In genomic region chr2:239479471-239479870, GRCh38 we compare ENCODE assay signal across 8 cellular contexts.
"Had no signal": no experiment of that assay in that cellular context is flagged by ENCODE, and none has a peak within 500 bp of the region (broad histone marks: within the 10 kb centered on the region; RNA-seq: fewer than 3 reads in every experiment).

No MANE protein-coding gene starts in this region.

- H3K27ac ChIP-seq: GM23248 had no signal

- H3K27ac Mint-ChIP-seq: HFFc6, IgD-negative memory B cell had no signal

- ATAC-seq: HCT116 had no signal

- H3K9me3 Mint-ChIP-seq: IgD-negative memory B cell had no signal

- H3K9me3 ChIP-seq: HAP-1 had no signal

- H2AFZ ChIP-seq: GM23248 had no signal

- H3K36me3 ChIP-seq: HAP-1 had no signal

- H3K9ac ChIP-seq: GM23248 had no signal

- H3K4me3 Mint-ChIP-seq: HFFc6, IgD-negative memory B cell had no signal

- DNase-seq: GM23248, GOT3, H7, HFFc6, KBM-7 had no signal

- H3K4me3 ChIP-seq: GM23248, HAP-1 had no signal

- H3K4me1 ChIP-seq: HAP-1 had no signal
